In genomic region chr2:200635251-200635650, GRCh38 we compare ENCODE assay signal across 26 cellular contexts. TPM values are rescaled to one million over a fixed set of nuclear protein-coding genes. Genes with fewer than 3 reads are reported as not detected.
DNase-seq lines count a peak whose midpoint lies in the region; ATAC-seq and TF ChIP-seq lines count a peak whose summit lies in the region.
"Had no signal": no experiment of that assay in that cellular context is flagged by ENCODE, and none has a peak within 500 bp of the region (broad histone marks: within the 10 kb centered on the region; RNA-seq: fewer than 3 reads in every experiment).

No MANE protein-coding gene starts in this region.

- H3K27ac Mint-ChIP-seq in natural killer cell treated with Interleukin-12 subunit alpha and Interleukin-12 subunit beta and Interleukin-15 and Interleukin-18, amount 100 ng/mL, for 72 hours = peak overlapping the region in 1 of 2 donors; percentile 78
- H3K27ac Mint-ChIP-seq in natural killer cell = no peak overlapping the region
- H3K27ac Mint-ChIP-seq: activated naive CD4-positive, alpha-beta T cell treated with anti-CD3 and anti-CD28 coated beads for 36 hours; CD8-positive, alpha-beta T cell; endodermal cell; HFFc6; IgD-negative memory B cell; mesothelial cell of epicardium had no signal

- H3K27me3 Mint-ChIP-seq in natural killer cell treated with Interleukin-12 subunit alpha and Interleukin-12 subunit beta and Interleukin-15 and Interleukin-18, amount 100 ng/mL, for 72 hours = peaks cover 9 to 40% of the 10 kb centered on the region in 2 donors
- H3K27me3 Mint-ChIP-seq in natural killer cell (ENCODE audit: low read depth in 2 of 2) = peaks cover 14 to 28% of the 10 kb centered on the region in 2 donors

- peak overlapping the region; percentile 22 for H3K4me3 Mint-ChIP-seq in natural killer cell treated with Interleukin-12 subunit alpha and Interleukin-12 subunit beta and Interleukin-15 and Interleukin-18, amount 100 ng/mL, for 72 hours
- H3K4me3 Mint-ChIP-seq in natural killer cell = no peak overlapping the region
- H3K4me3 Mint-ChIP-seq: activated naive CD4-positive, alpha-beta T cell treated with anti-CD3 and anti-CD28 coated beads for 36 hours; activated T-cell treated with anti-CD3 and anti-CD28 coated beads, Interleukin-2, amount 50 U/mL, for 4 hours; CD8-positive, alpha-beta T cell; endodermal cell; HFFc6; IgD-negative memory B cell; mesothelial cell of epicardium; neural crest cell had no signal

- no peaks in the 10 kb centered on the region for H3K9me3 Mint-ChIP-seq in natural killer cell treated with Interleukin-12 subunit alpha and Interleukin-12 subunit beta and Interleukin-15 and Interleukin-18, amount 100 ng/mL, for 72 hours
- no peaks in the 10 kb centered on the region for H3K9me3 Mint-ChIP-seq in natural killer cell
- H3K9me3 Mint-ChIP-seq: activated T-cell treated with anti-CD3 and anti-CD28 coated beads, Interleukin-2, amount 50 U/mL, for 4 hours; HFFc6; neural crest cell had no signal

- intact Hi-C loops in natural killer cell (cut with micrococcal nuclease) = no loop called here

- no peak overlapping the region for H3K4me3 ChIP-seq in SK-N-MC
- H3K4me3 ChIP-seq in gastroesophageal sphincter = no peak overlapping the region
- H3K4me3 ChIP-seq: psoas muscle, SJCRH30, uterus had no signal

- H3K36me3 ChIP-seq in SK-N-MC (ENCODE audit: insufficient read depth, low read length) = no peaks in the 10 kb centered on the region
- peaks cover 0 to 32% of the 10 kb centered on the region in 2 donors for H3K36me3 ChIP-seq in gastroesophageal sphincter
- H3K36me3 ChIP-seq: SJCRH30, uterus had no signal

- no peaks in the 10 kb centered on the region for H3K4me1 ChIP-seq in gastroesophageal sphincter
- H3K4me1 ChIP-seq: psoas muscle, SJCRH30, uterus had no signal

- TF ChIP-seq POLR2A in gastroesophageal sphincter (IDR thresholded peaks at IDR 0.05) = no peak

- peaks cover 5% of the 10 kb centered on the region; the same call in 1 of the 2 replicates for H3K9me3 ChIP-seq in SK-N-MC (ENCODE audit: low read depth, low read length)
- peaks cover 0 to 12% (median 0%) of the 10 kb centered on the region in 3 donors for H3K9me3 ChIP-seq in gastroesophageal sphincter
- H3K9me3 ChIP-seq: psoas muscle, SJCRH30 had no signal

- H3K27me3 ChIP-seq in gastroesophageal sphincter = no peaks in the 10 kb centered on the region
- H3K27me3 ChIP-seq: SJCRH30, uterus had no signal

- ATAC-seq in natural killer cell treated with Interleukin-12 subunit alpha and Interleukin-12 subunit beta and Interleukin-15 and Interleukin-18, amount 100 ng/mL, for 72 hours = peak; percentile 73 to 86
- no peak for ATAC-seq in natural killer cell
- ATAC-seq in gastroesophageal sphincter = peak; percentile 48
- no peak for ATAC-seq in HG03460 (IDR thresholded peaks at IDR 0.05; ENCODE audit: unreplicated experiment)
- ATAC-seq: activated CD4-positive, CD25-positive, alpha-beta regulatory T cell treated with anti-CD3 and anti-CD28 coated beads, Interleukin-2, amount 50 U/mL, for 24 hours; activated T-cell treated with anti-CD3 and anti-CD28 coated beads, Interleukin-2, amount 50 U/mL, for 4 hours; CD8-positive, alpha-beta T cell; psoas muscle had no signal

- H3K27ac ChIP-seq in SK-N-MC (peak overlapping the region; percentile 48), gastroesophageal sphincter (no peak overlapping the region)
- H3K27ac ChIP-seq: psoas muscle, SJCRH30, uterus had no signal

- no peaks in the 10 kb centered on the region for H3K36me3 Mint-ChIP-seq in natural killer cell treated with Interleukin-12 subunit alpha and Interleukin-12 subunit beta and Interleukin-15 and Interleukin-18, amount 100 ng/mL, for 72 hours
- H3K36me3 Mint-ChIP-seq in natural killer cell = no peaks in the 10 kb centered on the region
- H3K36me3 Mint-ChIP-seq: CD8-positive, alpha-beta T cell; IgD-negative memory B cell; mesothelial cell of epicardium had no signal

- DNase-seq in natural killer cell treated with Interleukin-12 subunit alpha and Interleukin-12 subunit beta and Interleukin-15 and Interleukin-18, amount 100 ng/mL, for 72 hours (ENCODE audit: low spot score) = no peak
- no peak for DNase-seq in natural killer cell
- DNase-seq in SK-N-MC (ENCODE audit: low read depth, low spot score) = no peak
- no peak for DNase-seq in NCI-H2107 (lab: John Stamatoyannopoulos, UW)
- DNase-seq in NCI-H2171 (lab: John Stamatoyannopoulos, UW) = no peak
- no peak for DNase-seq in amygdala (lab: John Stamatoyannopoulos, UW)
- DNase-seq: activated naive CD4-positive, alpha-beta T cell treated with anti-CD3 and anti-CD28 coated beads for 36 hours; activated T-cell treated with anti-CD3 and anti-CD28 coated beads, Interleukin-2, amount 50 U/mL, for 4 hours; aorta; CD8-positive, alpha-beta T cell; endodermal cell; foreskin fibroblast; HFFc6; kidney; NCI-H1092; NCI-H2029; NCI-H510A; psoas muscle; SJCRH30; uterus had no signal

- H3K9ac ChIP-seq in SK-N-MC (ENCODE audit: insufficient read length) = no peak overlapping the region

- peaks cover 9 to 11% of the 10 kb centered on the region in 2 donors for H3K4me1 Mint-ChIP-seq in natural killer cell treated with Interleukin-12 subunit alpha and Interleukin-12 subunit beta and Interleukin-15 and Interleukin-18, amount 100 ng/mL, for 72 hours (ENCODE audit: low read depth in 2 of 2)
- no peaks in the 10 kb centered on the region for H3K4me1 Mint-ChIP-seq in natural killer cell
- H3K4me1 Mint-ChIP-seq: IgD-negative memory B cell, mesothelial cell of epicardium, neural crest cell had no signal

- no peak for TF ChIP-seq EP300 in gastroesophageal sphincter (IDR thresholded peaks at IDR 0.05)

- TF ChIP-seq CTCF in natural killer cell (IDR thresholded peaks at IDR 0.05) (no peak), gastroesophageal sphincter (IDR thresholded peaks at IDR 0.05) (no peak)

RNA-seq across cellular contexts. Expression of gene AOX1, which starts 49.4 kb away (rescaled TPM):
- total RNA-seq in natural killer cell treated with Interleukin-12 subunit alpha and Interleukin-12 subunit beta and Interleukin-15 and Interleukin-18, amount 100 ng/mL, for 72 hours = under 1 TPM; 0.17 to 0.26 TPM
- total RNA-seq in natural killer cell (not detected), gastroesophageal sphincter (100 to 1,000 TPM in 2 of 4 donors, 10 to 100 TPM in 2; 36.7 to 125 (median 85.6) TPM)
- total RNA-seq: CD8-positive, alpha-beta T cell had no signal

Comparison
In these comparisons a context has a peak if more than half of its experiments do, and no peak if none do; other contexts are left out.
1. ATAC-seq: peak in natural killer cell treated with Interleukin-12 subunit alpha and Interleukin-12 subunit beta and Interleukin-15 and Interleukin-18, amount 100 ng/mL, for 72 hours (2 of 2) and gastroesophageal sphincter (single experiment); none in natural killer cell (0 of 3) and HG03460 (single experiment).
2. RNA of gene AOX1, which starts 49.4 kb away (total RNA-seq): 36.7 to 125 TPM in gastroesophageal sphincter; 0.17 to 0.26 TPM in natural killer cell treated with Interleukin-12 subunit alpha and Interleukin-12 subunit beta and Interleukin-15 and Interleukin-18, amount 100 ng/mL, for 72 hours and not detected in natural killer cell; every median in the first group is over 10 times any median in the second.